Comparison of ENCODE assay signal across 24 cellular contexts in the genomic region with DNA sequence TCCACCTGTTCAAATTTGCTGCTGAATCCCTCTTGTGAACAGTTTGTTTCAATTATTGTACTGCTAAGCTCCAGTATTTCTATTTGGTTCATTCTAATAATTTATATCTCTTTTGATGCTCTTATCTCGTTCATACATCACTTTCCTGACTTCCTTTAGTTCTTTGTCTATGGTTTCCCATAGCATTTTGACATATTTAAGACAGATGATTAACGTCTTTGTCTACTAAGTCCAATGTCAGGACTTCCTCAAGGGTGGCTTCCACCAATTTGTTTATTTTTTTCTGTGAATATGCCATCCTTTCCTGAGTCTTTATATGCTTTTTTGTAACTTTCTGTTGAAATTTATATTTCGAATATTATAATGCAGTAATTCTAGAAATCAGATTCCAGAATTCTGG.
"Had no signal": no experiment of that assay in that cellular context is flagged by ENCODE, and none has a peak within 500 bp of the region (broad histone marks: within the 10 kb centered on the region; RNA-seq: fewer than 3 reads in every experiment).

No MANE protein-coding gene starts in this region.

- FAIRE-seq: HepG2, RCC 7860 had no signal

- H3K4me2 ChIP-seq: KMS-11, SK-N-SH had no signal

- ATAC-seq: HepG2, T-cell had no signal

- H3K27ac ChIP-seq: KMS-11 had no signal

- DNase-seq: IMR-90, Kasumi-1, MV-4-11, NCI-H1048, NCI-H1105 treated with DMSO at 0.1 percent for 48 hours, NCI-H1417 treated with DMSO at 0.1 percent for 48 hours, NCI-H146, NCI-H1694 treated with DMSO at 0.1 percent for 48 hours, NCI-H1930, NCI-H2081, NCI-H2107, NCI-H2227 treated with DMSO at 0.1 percent for 48 hours, NCI-H524, NCI-H526 treated with DMSO at 0.1 percent for 48 hours, NCI-H774, Right ventricle myocardium superior, RPMI8226, SIG-M5, SK-N-SH, SW 1271, T-cell had no signal

- H3K9ac ChIP-seq: KMS-11, SK-N-SH had no signal

- H3K9me3 ChIP-seq: SK-N-SH had no signal
